In genomic region chr3:30702521-30703404, GRCh38 we compare ENCODE assay signal across 20 cellular contexts.
DNase-seq lines count a peak whose midpoint lies in the region; ATAC-seq, FAIRE-seq and TF ChIP-seq lines count a peak whose summit lies in the region.
"Had no signal": no experiment of that assay in that cellular context is flagged by ENCODE, and none has a peak within 500 bp of the region (broad histone marks: within the 10 kb centered on the region; RNA-seq: fewer than 3 reads in every experiment).

No MANE protein-coding gene starts in this region.

- H3K9ac ChIP-seq in endodermal cell (ENCODE audit: extremely low read depth, low read length, poor library complexity, severe bottlenecking), result no peak overlapping the region

- WGBS in endodermal cell (ENCODE audit: insufficient coverage in 1 of 2, insufficient read length in 1 of 2), 2 experiments, result 97 to 100% methylated on average over 2 of the region's 2 CpGs

- TF ChIP-seq POLR2A in GM12891 (IDR thresholded peaks at IDR 0.05; ENCODE audit: low read depth, low read length), result no peak

- H3K27me3 Mint-ChIP-seq in natural killer cell (ENCODE audit: low read depth in 2 of 2) (no peaks in the 10 kb centered on the region), endodermal cell (ENCODE audit: insufficient read depth) (no peaks in the 10 kb centered on the region)
- no peaks in the 10 kb centered on the region for H3K27me3 Mint-ChIP-seq in natural killer cell treated with Interleukin-12 subunit alpha and Interleukin-12 subunit beta and Interleukin-15 and Interleukin-18, amount 100 ng/mL, for 72 hours
- H3K27me3 Mint-ChIP-seq: CD4-positive, alpha-beta memory T cell had no signal

- H3K4me1 Mint-ChIP-seq in natural killer cell (peaks cover 29 to 33% of the 10 kb centered on the region in 2 donors), endodermal cell (peaks cover 15% of the 10 kb centered on the region)
- peaks cover 0 to 15% of the 10 kb centered on the region in 2 donors for H3K4me1 Mint-ChIP-seq in natural killer cell treated with Interleukin-12 subunit alpha and Interleukin-12 subunit beta and Interleukin-15 and Interleukin-18, amount 100 ng/mL, for 72 hours (ENCODE audit: low read depth in 2 of 2)
- no peaks in the 10 kb centered on the region for H3K4me1 Mint-ChIP-seq in stimulated activated effector memory CD8-positive, alpha-beta T cell treated with anti-CD3 and anti-CD28 coated beads, Interleukin-12 subunit alpha, Interleukin-12 subunit beta, amount 100 ng/mL, for 72 hours

- H3K36me3 ChIP-seq in HAP-1 (replicated peaks), result no peaks in the 10 kb centered on the region; the same call in 1 of the 2 replicates
- peaks cover 1% of the 10 kb centered on the region for H3K36me3 ChIP-seq in endodermal cell (ENCODE audit: control insufficient read depth, insufficient read depth, low read length)

- DNase-seq in natural killer cell (no peak), HAP-1 (ENCODE audit: low spot score in 2 of 2) (peak; percentile 56 to 95), endodermal cell (no peak), GM12891 (ENCODE audit: insufficient read length, low spot score) (no peak), RPMI8226 (no peak)
- DNase-seq in natural killer cell treated with Interleukin-12 subunit alpha and Interleukin-12 subunit beta and Interleukin-15 and Interleukin-18, amount 100 ng/mL, for 72 hours (ENCODE audit: low spot score), result no peak
- no peak for DNase-seq in stimulated activated effector memory CD8-positive, alpha-beta T cell treated with anti-CD3 and anti-CD28 coated beads, Interleukin-12 subunit alpha, Interleukin-12 subunit beta, amount 100 ng/mL, for 72 hours (ENCODE audit: low spot score in 2 of 2)
- DNase-seq: CD4-positive, alpha-beta memory T cell; DND-41; GOT3; HFFc6; Karpas-422; MM.1S; NCI-H1417; NCI-H187 treated with DMSO at 0.1 percent for 48 hours; NCI-H69; SHP77 treated with DMSO at 0.1 percent for 48 hours had no signal

- H3K27ac Mint-ChIP-seq in natural killer cell (peak overlapping the region; percentile 67 to 68), endodermal cell (no peak overlapping the region)
- peak overlapping the region in 1 of 2 donors; percentile 59 for H3K27ac Mint-ChIP-seq in natural killer cell treated with Interleukin-12 subunit alpha and Interleukin-12 subunit beta and Interleukin-15 and Interleukin-18, amount 100 ng/mL, for 72 hours
- peak overlapping the region; percentile 51 for H3K27ac Mint-ChIP-seq in stimulated activated effector memory CD8-positive, alpha-beta T cell treated with anti-CD3 and anti-CD28 coated beads, Interleukin-12 subunit alpha, Interleukin-12 subunit beta, amount 100 ng/mL, for 72 hours
- H3K27ac Mint-ChIP-seq: HFFc6 had no signal

- TF ChIP-seq CTCF in natural killer cell (IDR thresholded peaks at IDR 0.05), result no peak
- no peak for TF ChIP-seq CTCF in endodermal cell (conservative IDR thresholded peaks at IDR 0.05)

- H3K4me1 ChIP-seq in HAP-1 (peaks cover 31% of the 10 kb centered on the region), endodermal cell (ENCODE audit: control insufficient read depth, insufficient read depth, low read length) (no peaks in the 10 kb centered on the region)

- H3K27me3 ChIP-seq in HAP-1 (ENCODE audit: low read depth) (no peaks in the 10 kb centered on the region), endodermal cell (ENCODE audit: control insufficient read depth, insufficient read depth, low read length, poor library complexity, severe bottlenecking) (no peaks in the 10 kb centered on the region)

- H3K36me3 Mint-ChIP-seq in natural killer cell, result no peaks in the 10 kb centered on the region
- peaks cover 6% of the 10 kb centered on the region for H3K36me3 Mint-ChIP-seq in natural killer cell treated with Interleukin-12 subunit alpha and Interleukin-12 subunit beta and Interleukin-15 and Interleukin-18, amount 100 ng/mL, for 72 hours
- H3K36me3 Mint-ChIP-seq in endodermal cell (ENCODE audit: low read depth), result peaks cover 42% of the 10 kb centered on the region
- peaks cover 30% of the 10 kb centered on the region for H3K36me3 Mint-ChIP-seq in stimulated activated effector memory CD8-positive, alpha-beta T cell treated with anti-CD3 and anti-CD28 coated beads, Interleukin-12 subunit alpha, Interleukin-12 subunit beta, amount 100 ng/mL, for 72 hours

- in situ Hi-C loops in HAP-1 (cut with MboI; ENCODE audit: low sequenced_read_pairs), result no loop called here

- no peak overlapping the region for H3K27ac ChIP-seq in endodermal cell (ENCODE audit: low read depth, low read length)

- no peaks in the 10 kb centered on the region for H3K9me3 Mint-ChIP-seq in natural killer cell
- no peaks in the 10 kb centered on the region for H3K9me3 Mint-ChIP-seq in natural killer cell treated with Interleukin-12 subunit alpha and Interleukin-12 subunit beta and Interleukin-15 and Interleukin-18, amount 100 ng/mL, for 72 hours
- peaks cover 41% of the 10 kb centered on the region for H3K9me3 Mint-ChIP-seq in endodermal cell
- H3K9me3 Mint-ChIP-seq in stimulated activated effector memory CD8-positive, alpha-beta T cell treated with anti-CD3 and anti-CD28 coated beads, Interleukin-12 subunit alpha, Interleukin-12 subunit beta, amount 100 ng/mL, for 72 hours, result peaks cover 3% of the 10 kb centered on the region

- H3K4me3 Mint-ChIP-seq in natural killer cell (no peak overlapping the region), endodermal cell (no peak overlapping the region)
- H3K4me3 Mint-ChIP-seq in natural killer cell treated with Interleukin-12 subunit alpha and Interleukin-12 subunit beta and Interleukin-15 and Interleukin-18, amount 100 ng/mL, for 72 hours, result no peak overlapping the region
- no peak overlapping the region for H3K4me3 Mint-ChIP-seq in stimulated activated effector memory CD8-positive, alpha-beta T cell treated with anti-CD3 and anti-CD28 coated beads, Interleukin-12 subunit alpha, Interleukin-12 subunit beta, amount 100 ng/mL, for 72 hours
- H3K4me3 Mint-ChIP-seq: CD4-positive, alpha-beta memory T cell; HFFc6 had no signal

- H3K4me3 ChIP-seq in HAP-1 (no peak overlapping the region), endodermal cell (ENCODE audit: low read length) (peak overlapping the region; percentile 30)

- ATAC-seq in natural killer cell, result no peak
- ATAC-seq in natural killer cell treated with Interleukin-12 subunit alpha and Interleukin-12 subunit beta and Interleukin-15 and Interleukin-18, amount 100 ng/mL, for 72 hours, result no peak
- ATAC-seq in stimulated activated effector memory CD8-positive, alpha-beta T cell treated with anti-CD3 and anti-CD28 coated beads, Interleukin-12 subunit alpha, Interleukin-12 subunit beta, amount 100 ng/mL, for 72 hours, result no peak
- no peak for ATAC-seq in HG03565 (IDR thresholded peaks at IDR 0.05; ENCODE audit: unreplicated experiment)
- ATAC-seq: SK-N-SH treated with all-trans-retinoic acid at 6 μM for 48 hours had no signal

- intact Hi-C loops in natural killer cell (cut with micrococcal nuclease), result no loop called here

- H3K9me3 ChIP-seq in HAP-1, result peaks cover 5% of the 10 kb centered on the region; the same call in 1 of the 2 replicates
- H3K9me3 ChIP-seq in endodermal cell (ENCODE audit: control insufficient read depth, low read length), result peaks cover 50% of the 10 kb centered on the region

- no peak for FAIRE-seq in GM12891 (lab: Jason Lieb, UNC)
- FAIRE-seq: G401.6 had no signal

TF ChIP-seq in GM12891, 5 proteins besides CTCF, POLR2A, EP300 and RAD21:
- TF ChIP-seq TAF1 (IDR thresholded peaks at IDR 0.05; ENCODE audit: low read depth, low read length) (no peak), POLR2AphosphoS5 (IDR thresholded peaks at IDR 0.05; ENCODE audit: low read depth, low read length) (no peak), SPI1 (IDR thresholded peaks at IDR 0.05; ENCODE audit: low read depth, low read length) (no peak), PAX5 (IDR thresholded peaks at IDR 0.05; ENCODE audit: insufficient read depth, low read length, severe bottlenecking) (no peak), POU2F2 (IDR thresholded peaks at IDR 0.05; ENCODE audit: low read depth, low read length) (no peak)

Comparison
In these comparisons a context has a peak if more than half of its experiments do, and no peak if none do; other contexts are left out.
1. DNase-seq: peak in HAP-1 (2 of 2); none in natural killer cell (single experiment), natural killer cell treated with Interleukin-12 subunit alpha and Interleukin-12 subunit beta and Interleukin-15 and Interleukin-18, amount 100 ng/mL, for 72 hours (single experiment), endodermal cell (single experiment), stimulated activated effector memory CD8-positive, alpha-beta T cell treated with anti-CD3 and anti-CD28 coated beads, Interleukin-12 subunit alpha, Interleukin-12 subunit beta, amount 100 ng/mL, for 72 hours (0 of 2), GM12891 (single experiment) and RPMI8226 (single experiment).